27 cellular contexts compared by ENCODE assay signal in the genomic region with DNA sequence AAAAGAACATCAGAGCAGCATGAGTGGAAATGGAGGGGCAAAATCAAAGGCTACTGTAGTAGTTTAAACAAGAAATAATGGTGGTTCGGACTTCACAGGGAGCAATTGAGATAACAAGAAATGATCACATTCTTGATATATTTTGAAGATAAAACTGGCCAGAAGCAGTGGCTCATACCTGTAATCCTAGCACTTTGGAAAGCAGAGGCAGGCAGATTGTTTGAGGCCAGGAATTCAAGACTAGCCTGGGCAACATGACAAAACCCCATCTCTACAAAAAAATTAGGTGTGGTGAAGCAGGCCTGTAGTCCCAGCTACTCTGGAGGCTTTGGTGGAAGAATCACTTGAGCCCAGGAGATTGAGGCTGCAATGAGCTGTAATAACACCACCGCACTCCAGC.
"Had no signal": no experiment of that assay in that cellular context is flagged by ENCODE, and none has a peak within 500 bp of the region (broad histone marks: within the 10 kb centered on the region; RNA-seq: fewer than 3 reads in every experiment).

No MANE protein-coding gene starts in this region.

- H3K4me1 ChIP-seq: colonic mucosa, heart right ventricle, left lung, lower lobe of right lung had no signal

- H3K27me3 ChIP-seq: colonic mucosa, esophagus squamous epithelium, gastrocnemius medialis, heart right ventricle, left lung had no signal

- H3K4me3 ChIP-seq: colonic mucosa, esophagus squamous epithelium, gastrocnemius medialis, heart right ventricle, left lung, lower lobe of right lung, mucosa of descending colon had no signal

- H3K4me1 Mint-ChIP-seq: endodermal cell had no signal

- H3K27ac Mint-ChIP-seq: dendritic cell treated with granulocyte-macrophage colony-stimulating factor and Interleukin-4, amounts not matched to agents 40 ng/mL and 50 ng/mL, for 4 days; endodermal cell had no signal

- H3K4me3 Mint-ChIP-seq: dendritic cell treated with granulocyte-macrophage colony-stimulating factor and Interleukin-4, amounts not matched to agents 40 ng/mL and 50 ng/mL, for 4 days; effector memory CD8-positive, alpha-beta T cell; endodermal cell; naive B cell had no signal

- H3K9me3 ChIP-seq: colonic mucosa, esophagus squamous epithelium, gastrocnemius medialis, left lung, lower lobe of right lung, mucosa of descending colon had no signal

- H3K36me3 ChIP-seq: colonic mucosa had no signal

- H3K27ac ChIP-seq: colonic mucosa, epithelial cell of prostate, esophagus squamous epithelium, gastrocnemius medialis, heart right ventricle, left lung, lower lobe of right lung had no signal

- ATAC-seq: effector memory CD8-positive, alpha-beta T cell; esophagus mucosa; gastrocnemius medialis; heart right ventricle; left cardiac atrium; left lung; left ventricle myocardium superior; lower lobe of right lung; mucosa of descending colon had no signal

- FAIRE-seq: endometrium, islet of Langerhans, keratinocyte had no signal

- H3K9me3 Mint-ChIP-seq: dendritic cell treated with granulocyte-macrophage colony-stimulating factor and Interleukin-4, amounts not matched to agents 40 ng/mL and 50 ng/mL, for 4 days; effector memory CD8-positive, alpha-beta T cell; naive B cell had no signal

- H3K27me3 Mint-ChIP-seq: dendritic cell treated with granulocyte-macrophage colony-stimulating factor and Interleukin-4, amounts not matched to agents 40 ng/mL and 50 ng/mL, for 4 days; effector memory CD8-positive, alpha-beta T cell; naive B cell had no signal

- DNase-seq: colonic mucosa; cortex of kidney; effector CD8-positive, alpha-beta T cell; effector memory CD8-positive, alpha-beta T cell; endodermal cell; erythroblast; esophagus squamous epithelium; foreskin fibroblast; foreskin melanocyte; gastrocnemius medialis; glutamatergic neuron; head of caudate nucleus; heart right ventricle; hippocampal formation; left cardiac atrium; left lung; left ventricle myocardium superior; lower lobe of right lung; mesenchymal stem cell; mucosa of descending colon; naive B cell had no signal
